Comparison of ENCODE assay signal across 16 cellular contexts in genomic region chr11:78065239-78065638, GRCh38. TPM values are rescaled to one million over a fixed set of nuclear protein-coding genes. Genes with fewer than 3 reads are reported as not detected.
A peak's percentile ranks its signal among the peaks of the same experiment; 100 is the strongest.
DNase-seq lines count a peak whose midpoint lies in the region; TF ChIP-seq lines count a peak whose summit lies in the region.
"Had no signal": no experiment of that assay in that cellular context is flagged by ENCODE, and none has a peak within 500 bp of the region (broad histone marks: within the 10 kb centered on the region; RNA-seq: fewer than 3 reads in every experiment).

No MANE protein-coding gene starts in this region.

- no CpG with 5 or more reads among the region's 1 CpG for WGBS in mesendoderm (ENCODE audit: extremely low coverage, insufficient coverage, low lambda C conversion rate)

- H3K4me2 ChIP-seq in parathyroid adenoma (ENCODE audit: low read length) (peak overlapping the region; percentile 53), mesendoderm (ENCODE audit: low read length) (no peak overlapping the region)
- H3K4me2 ChIP-seq: BLaER1, GM23338 had no signal

- H3K56ac ChIP-seq in mesendoderm (ENCODE audit: low read length), result no peak overlapping the region

- H2BK15ac ChIP-seq in mesendoderm (replicated peaks; ENCODE audit: low read depth), result no peak overlapping the region

- H3K36me3 ChIP-seq in adipocyte (ENCODE audit: control insufficient read depth, insufficient read depth, low read length, severe bottlenecking) (peaks cover 28% of the 10 kb centered on the region), parathyroid adenoma (ENCODE audit: control insufficient read depth, insufficient read depth, low read length) (no peaks in the 10 kb centered on the region), mesendoderm (ENCODE audit: control insufficient read depth, insufficient read depth, low read length) (no peaks in the 10 kb centered on the region), right atrium auricular region (peaks cover 2% of the 10 kb centered on the region)

- no peak overlapping the region for H3K4ac ChIP-seq in mesendoderm (ENCODE audit: low read depth, low read length)

- no peaks in the 10 kb centered on the region for H3K79me1 ChIP-seq in mesendoderm (ENCODE audit: low read length)

- no peak overlapping the region for H3K23ac ChIP-seq in mesendoderm (ENCODE audit: low read length)

- H2AFZ ChIP-seq in parathyroid adenoma, result no peak overlapping the region
- H2AFZ ChIP-seq: GM23338 had no signal

- peak overlapping the region; percentile 37 for H3K27ac Mint-ChIP-seq in activated T-cell treated with anti-CD3 and anti-CD28 coated beads, Interleukin-2, amount 50 U/mL, for 24 hours
- H3K27ac Mint-ChIP-seq: GM23338 had no signal

- no peaks in the 10 kb centered on the region for H3K9me3 ChIP-seq in adipocyte (ENCODE audit: control insufficient read depth, low read length)
- no peaks in the 10 kb centered on the region for H3K9me3 ChIP-seq in parathyroid adenoma (ENCODE audit: control insufficient read depth, low read length)
- no peaks in the 10 kb centered on the region for H3K9me3 ChIP-seq in right atrium auricular region
- H3K9me3 ChIP-seq: BLaER1 had no signal

- no peak overlapping the region for H2BK120ac ChIP-seq in mesendoderm (ENCODE audit: low read depth, low read length)

- H3K27me3 ChIP-seq in adipocyte (replicated peaks; ENCODE audit: control insufficient read depth, insufficient read depth, low read length) (no peaks in the 10 kb centered on the region), parathyroid adenoma (ENCODE audit: control insufficient read depth, insufficient read depth, low read length) (no peaks in the 10 kb centered on the region), mesendoderm (ENCODE audit: insufficient read depth, low read length, poor library complexity) (no peaks in the 10 kb centered on the region), right atrium auricular region (no peaks in the 10 kb centered on the region)

- no peak for TF ChIP-seq CTCF in parathyroid adenoma (IDR thresholded peaks at IDR 0.05)
- TF ChIP-seq CTCF in right atrium auricular region (IDR thresholded peaks at IDR 0.05), result no peak

- H3K27ac ChIP-seq in parathyroid adenoma (peak overlapping the region; percentile 95), mesendoderm (ENCODE audit: low read depth, low read length) (no peak overlapping the region), right atrium auricular region (no peak overlapping the region)
- H3K27ac ChIP-seq: BLaER1, HL-60 had no signal

- H2AK5ac ChIP-seq in mesendoderm (ENCODE audit: low read length), result no peak overlapping the region

- no peak overlapping the region for H3K18ac ChIP-seq in mesendoderm (ENCODE audit: low read length)

- DNase-seq in activated T-cell treated with anti-CD3 and anti-CD28 coated beads, Interleukin-2, amount 50 U/mL, for 24 hours, result no peak
- DNase-seq in activated T-cell treated with anti-CD3 and anti-CD28 coated beads, Interleukin-2, amount 50 U/mL, for 1 hour, result no peak
- DNase-seq in adipocyte (ENCODE audit: low read depth), result no peak
- DNase-seq in mesendoderm, result no peak
- DNase-seq in stimulated activated CD8-positive, alpha-beta memory T cell treated with anti-CD3 and anti-CD28 coated beads, Interleukin-4, amount 100 ng/mL, for 48 hours, result no peak
- DNase-seq in right atrium auricular region (ENCODE audit: low spot score), result no peak
- DNase-seq: 8988T; AML-193; CD8-positive, alpha-beta memory T cell; DMS53; H7 had no signal

- peaks cover 2% of the 10 kb centered on the region for H3K79me2 ChIP-seq in parathyroid adenoma
- no peaks in the 10 kb centered on the region for H3K79me2 ChIP-seq in mesendoderm (ENCODE audit: control insufficient read depth, insufficient read depth, low read length)

- H3K4me1 ChIP-seq in adipocyte (ENCODE audit: control insufficient read depth, insufficient read depth, low read length) (peaks cover 44% of the 10 kb centered on the region), parathyroid adenoma (peaks cover 20% of the 10 kb centered on the region), mesendoderm (ENCODE audit: control insufficient read depth, low read depth, low read length) (no peaks in the 10 kb centered on the region), right atrium auricular region (peaks cover 0 to 10% of the 10 kb centered on the region in 2 donors)
- H3K4me1 ChIP-seq: BLaER1 had no signal

- H3K36me3 Mint-ChIP-seq in activated T-cell treated with anti-CD3 and anti-CD28 coated beads, Interleukin-2, amount 50 U/mL, for 24 hours (ENCODE audit: low read depth), result peaks cover 30% of the 10 kb centered on the region

- no peaks in the 10 kb centered on the region for H3K27me3 Mint-ChIP-seq in activated T-cell treated with anti-CD3 and anti-CD28 coated beads, Interleukin-2, amount 50 U/mL, for 24 hours
- H3K27me3 Mint-ChIP-seq: CD8-positive, alpha-beta memory T cell had no signal

- no peaks in the 10 kb centered on the region for H3K9me3 Mint-ChIP-seq in activated T-cell treated with anti-CD3 and anti-CD28 coated beads, Interleukin-2, amount 50 U/mL, for 24 hours
- H3K9me3 Mint-ChIP-seq: CD8-positive, alpha-beta memory T cell; GM23338 had no signal

- no peak overlapping the region for H3K4me3 Mint-ChIP-seq in activated T-cell treated with anti-CD3 and anti-CD28 coated beads, Interleukin-2, amount 50 U/mL, for 24 hours
- H3K4me3 Mint-ChIP-seq: CD8-positive, alpha-beta memory T cell; GM23338 had no signal

- no peaks in the 10 kb centered on the region for H3K4me1 Mint-ChIP-seq in activated T-cell treated with anti-CD3 and anti-CD28 coated beads, Interleukin-2, amount 50 U/mL, for 24 hours (ENCODE audit: low read depth)
- H3K4me1 Mint-ChIP-seq: CD8-positive, alpha-beta memory T cell; GM23338 had no signal

- H3K9ac ChIP-seq in adipocyte (ENCODE audit: low read length), result peak overlapping the region; percentile 78
- H3K9ac ChIP-seq in parathyroid adenoma, result no peak overlapping the region
- no peak overlapping the region for H3K9ac ChIP-seq in mesendoderm (ENCODE audit: low read length)
- H3K9ac ChIP-seq: BLaER1 had no signal

- no peak overlapping the region for H4K5ac ChIP-seq in mesendoderm (ENCODE audit: low read length)

- peak overlapping the region; percentile 80 for H3K4me3 ChIP-seq in adipocyte (ENCODE audit: low read length)
- peak overlapping the region; percentile 50 for H3K4me3 ChIP-seq in parathyroid adenoma (ENCODE audit: low read depth, low read length)
- no peak overlapping the region for H3K4me3 ChIP-seq in mesendoderm (ENCODE audit: low read length)
- H3K4me3 ChIP-seq in right atrium auricular region, result no peak overlapping the region
- H3K4me3 ChIP-seq: BLaER1, GM12878, GM23338 had no signal

- H2BK5ac ChIP-seq in mesendoderm (ENCODE audit: low read length), result no peak overlapping the region

- H4K8ac ChIP-seq in mesendoderm (ENCODE audit: low read depth, low read length), result no peak overlapping the region

RNA-seq across cellular contexts. Expression of gene THRSP, which starts 1.6 kb away (rescaled TPM):
- polyA plus RNA-seq in mesendoderm (2013, experiment 1 of 2), result 0.04 TPM
- polyA plus RNA-seq in mesendoderm (2013, experiment 2 of 2), result not detected
- total RNA-seq in right atrium auricular region, result 1 to 10 TPM in 1 of 2 donors, not detected in 1; 1.9 TPM
- total RNA-seq: CD8-positive, alpha-beta memory T cell; GM12878; GM23338; H7 had no signal
- polyA plus RNA-seq: CD8-positive, alpha-beta memory T cell; GM23338 had no signal

RNA-seq across cellular contexts. Expression of gene NDUFC2, which starts 14.4 kb away (rescaled TPM):
- polyA plus RNA-seq in mesendoderm (2013, experiment 1 of 2), result 307 TPM
- polyA plus RNA-seq in mesendoderm (2013, experiment 2 of 2), result 298 TPM
- 100 to 1,000 TPM; 154 to 163 TPM for total RNA-seq in right atrium auricular region

RNA-seq across cellular contexts. Expression of gene KCTD14, which starts 42.2 kb away (rescaled TPM):
- polyA plus RNA-seq in mesendoderm (2013, experiment 1 of 2), result 23.6 TPM
- 23.6 TPM for polyA plus RNA-seq in mesendoderm (2013, experiment 2 of 2)
- total RNA-seq in right atrium auricular region, result 1 to 10 TPM in 1 of 2 donors, under 1 TPM in 1; 0.59 to 3.6 TPM

Comparison
In these comparisons a context has a peak if more than half of its experiments do, and no peak if none do; other contexts are left out.
1. H3K4me3 ChIP-seq: peak in adipocyte (single experiment) and parathyroid adenoma (single experiment); none in mesendoderm (single experiment) and right atrium auricular region (0 of 2).